ENCODE assay signal across 20 cellular contexts in genomic region chr11:8094656-8095055, GRCh38. TPM values are rescaled to one million over a fixed set of nuclear protein-coding genes. Genes with fewer than 3 reads are reported as not detected.
DNase-seq lines count a peak whose midpoint lies in the region; ATAC-seq and TF ChIP-seq lines count a peak whose summit lies in the region.
"Had no signal": no experiment of that assay in that cellular context is flagged by ENCODE, and none has a peak within 500 bp of the region (broad histone marks: within the 10 kb centered on the region; RNA-seq: fewer than 3 reads in every experiment).

No MANE protein-coding gene starts in this region.

- H3K4me1 Mint-ChIP-seq in neural crest cell = peaks cover 5% of the 10 kb centered on the region
- H3K4me1 Mint-ChIP-seq: CD14-positive monocyte had no signal

- no peaks in the 10 kb centered on the region for H3K4me1 ChIP-seq in thyroid gland

- no peaks in the 10 kb centered on the region for H3K9me3 Mint-ChIP-seq in neural crest cell
- H3K9me3 Mint-ChIP-seq: CD14-positive monocyte had no signal

- no peaks in the 10 kb centered on the region for H3K9me3 ChIP-seq in thyroid gland

- no peaks in the 10 kb centered on the region for H3K27me3 Mint-ChIP-seq in neural crest cell (ENCODE audit: low read depth)

- H3K36me3 ChIP-seq in thyroid gland = peaks cover 0 to 5% of the 10 kb centered on the region in 2 donors

- no peaks in the 10 kb centered on the region for H3K27me3 ChIP-seq in thyroid gland

- WGBS in thyroid gland, 2 donors = 81 to 87% methylated on average over 10 to 11 of the region's 11 CpGs

- no peak overlapping the region for H3K4me3 ChIP-seq in coronary artery
- H3K4me3 ChIP-seq in thyroid gland (replicated peaks in 1 of 3) = no peak overlapping the region

- ATAC-seq in GM18909 (IDR thresholded peaks at IDR 0.05; ENCODE audit: poor library complexity, unreplicated experiment) (no peak), GM19455 (IDR thresholded peaks at IDR 0.05; ENCODE audit: unreplicated experiment) (no peak)
- ATAC-seq: Panc1 had no signal

- intact Hi-C loops in thyroid gland (cut with DNase I) = loop anchor here (5.0 to 10.0 kb wide), 3 partner anchors 62 to 200 kb away; no protein-coding TSS in a partner anchor

- peak; percentile 38 for DNase-seq in activated effector memory CD4-positive, alpha-beta T cell treated with anti-CD3 and anti-CD28 coated beads, Interleukin-2, amount 50 U/mL, for 16 hours
- DNase-seq in activated effector memory CD4-positive, alpha-beta T cell treated with Interleukin-2 at 50 U/mL for 16 hours = no peak
- peak; percentile 45 for DNase-seq in coronary artery (ENCODE audit: low spot score)
- no peak for DNase-seq in neural crest cell (ENCODE audit: low read depth, low spot score)
- peak; percentile 29 to 46 for DNase-seq in thyroid gland
- no peak for DNase-seq in NCI-H1048 (lab: John Stamatoyannopoulos, UW)
- DNase-seq: COR-L47, DMS153, EL, H7, Kasumi-1, NCI-H1417 treated with DMSO at 0.1 percent for 48 hours, NCI-H2029, NCI-H2171 treated with DMSO at 0.1 percent for 48 hours, NCI-H82, SHP77 had no signal

- H3K27ac Mint-ChIP-seq in neural crest cell (ENCODE audit: unreplicated experiment) = peak overlapping the region; percentile 57
- H3K27ac Mint-ChIP-seq: CD14-positive monocyte had no signal

- H3K27ac ChIP-seq in coronary artery = no peak overlapping the region
- no peak overlapping the region for H3K27ac ChIP-seq in thyroid gland

- no peak for TF ChIP-seq POLR2A in thyroid gland (IDR thresholded peaks at IDR 0.05)

- H3K4me3 Mint-ChIP-seq in neural crest cell = no peak overlapping the region
- H3K4me3 Mint-ChIP-seq: CD14-positive monocyte had no signal

- H3K36me3 Mint-ChIP-seq in neural crest cell (ENCODE audit: low read depth) = peaks cover 2% of the 10 kb centered on the region
- H3K36me3 Mint-ChIP-seq: CD14-positive monocyte had no signal

- TF ChIP-seq CTCF in coronary artery (IDR thresholded peaks at IDR 0.05) (no peak), neural crest cell (conservative IDR thresholded peaks at IDR 0.05) (no peak), thyroid gland (IDR thresholded peaks at IDR 0.05) (no peak)

RNA-seq across cellular contexts. Expression of gene TUB, which starts 13.6 kb away (rescaled TPM):
- 23.7 and 26.1 TPM in 2 replicates for total RNA-seq in neural crest cell
- total RNA-seq in thyroid gland = 10 to 100 TPM; 16.3 to 25.8 (median 22.7) TPM

Comparison
In these comparisons a context has a peak if more than half of its experiments do, and no peak if none do; other contexts are left out.
1. DNase-seq: peak in activated effector memory CD4-positive, alpha-beta T cell treated with anti-CD3 and anti-CD28 coated beads, Interleukin-2, amount 50 U/mL, for 16 hours (single experiment), coronary artery (single experiment) and thyroid gland (2 of 2); none in activated effector memory CD4-positive, alpha-beta T cell treated with Interleukin-2 at 50 U/mL for 16 hours (single experiment), neural crest cell (single experiment) and NCI-H1048 (single experiment).